Comparison of ENCODE assay signal across 8 cellular contexts in the genomic region with DNA sequence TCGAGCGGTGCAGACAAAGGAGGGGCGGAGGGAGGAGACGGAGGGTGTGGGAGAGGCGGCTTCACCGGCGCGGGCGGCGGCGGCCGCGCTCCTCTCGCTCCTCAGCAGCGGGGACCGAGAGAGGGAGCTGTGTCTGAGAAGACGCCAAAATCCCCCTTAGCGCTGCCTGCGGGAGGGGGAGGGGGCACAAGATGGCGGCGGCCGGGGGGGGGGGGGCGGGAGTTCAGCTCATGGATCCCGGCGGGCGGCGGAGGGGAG. TPM values are rescaled to one million over a fixed set of nuclear protein-coding genes. Genes with fewer than 3 reads are reported as not detected.
DNase-seq lines count a peak whose midpoint lies in the region; ATAC-seq and TF ChIP-seq lines count a peak whose summit lies in the region.

No MANE protein-coding gene starts in this region.

- no peaks in the 10 kb centered on the region for H3K27me3 ChIP-seq in CD8-positive, alpha-beta memory T cell (ENCODE audit: insufficient read depth, low read length, poor library complexity, severe bottlenecking)
- H3K27me3 ChIP-seq in layer of hippocampus (ENCODE audit: control insufficient read depth, insufficient read depth, low read length) (no peaks in the 10 kb centered on the region), suprapubic skin (no peaks in the 10 kb centered on the region)

- no CpG with 5 or more reads among the region's 27 CpGs for WGBS in suprapubic skin

- peaks cover 13% of the 10 kb centered on the region for H3K36me3 ChIP-seq in CD8-positive, alpha-beta memory T cell (ENCODE audit: insufficient read depth, low read length)
- peaks cover 27% of the 10 kb centered on the region for H3K36me3 ChIP-seq in suprapubic skin

- H3K9me3 Mint-ChIP-seq in CD8-positive, alpha-beta memory T cell: no peaks in the 10 kb centered on the region

- H3K4me3 ChIP-seq in CD8-positive, alpha-beta memory T cell (ENCODE audit: low read length): no peak overlapping the region
- peak overlapping the region; percentile 78 for H3K4me3 ChIP-seq in astrocyte of the cerebellum (ENCODE audit: low read depth, low read length)
- peak overlapping the region; percentile 93 for H3K4me3 ChIP-seq in suprapubic skin

- TF ChIP-seq CTCF in astrocyte of the cerebellum (IDR thresholded peaks at IDR 0.05; ENCODE audit: low read depth, low read length, missing control alignments): no peak
- TF ChIP-seq CTCF in suprapubic skin (IDR thresholded peaks at IDR 0.05): no peak

- ATAC-seq in GM21381 (IDR thresholded peaks at IDR 0.05; ENCODE audit: unreplicated experiment): peak; percentile 21

- H3K4me3 Mint-ChIP-seq in CD8-positive, alpha-beta memory T cell: peak overlapping the region; percentile 90 to 98 (median 92)

- peak overlapping the region; percentile 92 to 100 (median 98) for H3K27ac Mint-ChIP-seq in CD8-positive, alpha-beta memory T cell

- no peaks in the 10 kb centered on the region for H3K9me3 ChIP-seq in CD8-positive, alpha-beta memory T cell (ENCODE audit: low read length)
- H3K9me3 ChIP-seq in suprapubic skin: no peaks in the 10 kb centered on the region

- no peak for TF ChIP-seq EP300 in suprapubic skin (IDR thresholded peaks at IDR 0.05)

- H3K36me3 Mint-ChIP-seq in CD8-positive, alpha-beta memory T cell: peaks cover 0 to 64% (median 13%) of the 10 kb centered on the region in 3 donors

- peaks cover 36 to 49% (median 48%) of the 10 kb centered on the region in 3 donors for H3K4me1 Mint-ChIP-seq in CD8-positive, alpha-beta memory T cell

- no peak for TF ChIP-seq POLR2A in suprapubic skin (IDR thresholded peaks at IDR 0.05)

- H3K27ac ChIP-seq in CD8-positive, alpha-beta memory T cell (ENCODE audit: low read depth, low read length): peak overlapping the region; percentile 97
- peak overlapping the region; percentile 99 for H3K27ac ChIP-seq in layer of hippocampus (ENCODE audit: low read depth, low read length)
- H3K27ac ChIP-seq in suprapubic skin: peak overlapping the region; percentile 100

- H3K27me3 Mint-ChIP-seq in CD8-positive, alpha-beta memory T cell: no peaks in the 10 kb centered on the region

- peaks cover 38% of the 10 kb centered on the region for H3K4me1 ChIP-seq in CD8-positive, alpha-beta memory T cell (ENCODE audit: insufficient read depth, low read length)
- H3K4me1 ChIP-seq in suprapubic skin: peaks cover 43% of the 10 kb centered on the region

- in situ Hi-C loops in astrocyte of the cerebellum (cut with HindIII; ENCODE audit: low sequenced_read_pairs): no loop called here

- peak in 3 of 5 donors; percentile 71 to 88 (median 76) for DNase-seq in CD8-positive, alpha-beta memory T cell
- DNase-seq in HuH-7 (ENCODE audit: low spot score) (peak; percentile 45), astrocyte of the cerebellum (ENCODE audit: low read depth) (no peak), suprapubic skin (ENCODE audit: low spot score in 2 of 2) (no peak), T-helper 9 cell (no peak)
- DNase-seq in activated CD4-positive, alpha-beta T cell treated with anti-CD3 and anti-CD28 coated beads for 4 hours: no peak

- POLR2A ChIA-PET in CD8-positive, alpha-beta memory T cell (lab: Charles Lee): interaction anchor here (0.6 to 6.1 kb wide), 12 partner anchors 10 to 140 kb away, joined by 3 to 87 read pairs (median 5); partner anchors contain the start of genes BCAS4, DPM1 and MOCS3

- CTCF ChIA-PET in CD8-positive, alpha-beta memory T cell (lab: Charles Lee): interaction anchor here (0.7 to 15.9 kb wide), 14 partner anchors 8 to 196 kb away, joined by 3 to 278 read pairs (median 6); partner anchors contain the start of genes BCAS4, DPM1 and MOCS3

RNA-seq across cellular contexts. Expression of gene ADNP, which starts 0.3 kb away (rescaled TPM):
- 10 to 100 TPM; 78.1 to 78.6 TPM for total RNA-seq in CD8-positive, alpha-beta memory T cell
- 11.9 TPM for polyA plus RNA-seq in CD8-positive, alpha-beta memory T cell
- total RNA-seq in suprapubic skin: 10 to 100 TPM; 58.9 to 77.1 (median 72.6) TPM

RNA-seq across cellular contexts. Expression of gene DPM1, which starts 27.4 kb away (rescaled TPM):
- total RNA-seq in CD8-positive, alpha-beta memory T cell: 10 to 100 TPM; 75.1 to 77.9 TPM
- 65.6 TPM for polyA plus RNA-seq in CD8-positive, alpha-beta memory T cell
- total RNA-seq in suprapubic skin: 10 to 100 TPM; 30.5 to 54.3 (median 41.5) TPM

RNA-seq across cellular contexts. Expression of gene MOCS3, which starts 27.6 kb away (rescaled TPM):
- total RNA-seq in CD8-positive, alpha-beta memory T cell: 1 to 10 TPM; 7.9 to 8.1 TPM
- polyA plus RNA-seq in CD8-positive, alpha-beta memory T cell: 3.4 TPM
- total RNA-seq in suprapubic skin: 1 to 10 TPM; 4.5 to 7.4 (median 6.5) TPM

Comparison
In these comparisons a context has a peak if more than half of its experiments do, and no peak if none do; other contexts are left out.
1. DNase-seq: peak in CD8-positive, alpha-beta memory T cell (3 of 5) and HuH-7 (single experiment); none in astrocyte of the cerebellum (single experiment), suprapubic skin (0 of 2), T-helper 9 cell (single experiment) and activated CD4-positive, alpha-beta T cell treated with anti-CD3 and anti-CD28 coated beads for 4 hours (0 of 2).
2. Peak in every context shown above with its lines, with median percentiles within 50 percentile points of each other: H3K27ac ChIP-seq.